20 cellular contexts compared by ENCODE assay signal in genomic region chr11:6991227-6991626, GRCh38. TPM values are rescaled to one million over a fixed set of nuclear protein-coding genes. Genes with fewer than 3 reads are reported as not detected.
"Had no signal": no experiment of that assay in that cellular context is flagged by ENCODE, and none has a peak within 500 bp of the region (broad histone marks: within the 10 kb centered on the region; RNA-seq: fewer than 3 reads in every experiment).

No MANE protein-coding gene starts in this region.

- H3K4me3 ChIP-seq: prostate gland had no signal

- H3K27ac Mint-ChIP-seq: nephron progenitor cell had no signal

- H3K36me3 Mint-ChIP-seq: mesothelial cell of epicardium had no signal

- ATAC-seq: activated CD4-positive, CD25-positive, alpha-beta regulatory T cell treated with anti-CD3 and anti-CD28 coated beads, Interleukin-2, amount 50 U/mL, for 24 hours; activated T-cell treated with anti-CD3 and anti-CD28 coated beads, Interleukin-2, amount 50 U/mL, for 4 hours; left lobe of liver; right cardiac atrium had no signal

- H3K9me3 Mint-ChIP-seq: activated T-cell treated with anti-CD3 and anti-CD28 coated beads, Interleukin-2, amount 50 U/mL, for 4 hours had no signal

- DNase-seq: activated CD4-positive, alpha-beta T cell treated with anti-CD3 and anti-CD28 coated beads, Interleukin-2, amount 50 U/mL, for 1 hour; activated CD8-positive, alpha-beta memory T cell treated with anti-CD3 and anti-CD28 coated beads, Interleukin-2, amount 50 U/mL, for 4 hours; activated effector memory CD4-positive, alpha-beta T cell treated with anti-CD3 and anti-CD28 coated beads, Interleukin-2, amount 50 U/mL, for 16 hours; activated naive CD4-positive, alpha-beta T cell treated with anti-CD3 and anti-CD28 coated beads, Interleukin-2, amount 50 U/mL, for 16 hours; activated T-cell treated with anti-CD3 and anti-CD28 coated beads, Interleukin-2, amount 50 U/mL, for 4 hours; cerebellar nuclear complex; effector CD8-positive, alpha-beta T cell; hypothalamus; kidney; nephron progenitor cell; T1000 had no signal

- H3K9me3 ChIP-seq: prostate gland had no signal

- H3K4me1 ChIP-seq: prostate gland had no signal

- H3K36me3 ChIP-seq: prostate gland had no signal

- H3K4me3 Mint-ChIP-seq: activated T-cell treated with anti-CD3 and anti-CD28 coated beads, Interleukin-2, amount 50 U/mL, for 4 hours; mesothelial cell of epicardium; nephron progenitor cell had no signal

RNA-seq across cellular contexts. Expression of gene ZNF214, which starts 28.9 kb away (rescaled TPM):
- total RNA-seq: activated T-cell treated with anti-CD3 and anti-CD28 coated beads, Interleukin-2, amount 50 U/mL, for 4 hours; T-helper 1 cell treated with Interleukin-12 subunit alpha and Interleukin-12 subunit beta and Interleukin-4 antibody, amounts not matched to agents 30 ng/mL and 1 ng/mL, for 36 hours had no signal

RNA-seq across cellular contexts. Expression of gene NLRP14, which starts 29.1 kb away (rescaled TPM):
- total RNA-seq: activated T-cell treated with anti-CD3 and anti-CD28 coated beads, Interleukin-2, amount 50 U/mL, for 4 hours; astrocyte; lung microvascular endothelial cell; osteocyte had no signal
